ENCODE assay signal across 9 cellular contexts in genomic region chr14:91264151-91265150, GRCh38. TPM values are rescaled to one million over a fixed set of nuclear protein-coding genes. Genes with fewer than 3 reads are reported as not detected.
DNase-seq lines count a peak whose midpoint lies in the region; TF ChIP-seq lines count a peak whose summit lies in the region.
"Had no signal": no experiment of that assay in that cellular context is flagged by ENCODE, and none has a peak within 500 bp of the region (broad histone marks: within the 10 kb centered on the region; RNA-seq: fewer than 3 reads in every experiment).

No MANE protein-coding gene starts in this region.

- H3K4me1 ChIP-seq in mesodermal cell (ENCODE audit: control insufficient read depth, insufficient read depth, low read length, poor library complexity, severe bottlenecking): peaks cover 4% of the 10 kb centered on the region
- H3K4me1 ChIP-seq in uterus: no peaks in the 10 kb centered on the region

- TF ChIP-seq POLR2A in uterus (IDR thresholded peaks at IDR 0.05): no peak

- H3K27me3 ChIP-seq in uterus: no peaks in the 10 kb centered on the region

- H3K27ac ChIP-seq in mesodermal cell (ENCODE audit: low read depth, low read length, severe bottlenecking) (no peak overlapping the region), uterus (no peak overlapping the region), caudate nucleus (ENCODE audit: low read depth, low read length) (no peak overlapping the region)

- H3K4me3 ChIP-seq in mesodermal cell (ENCODE audit: extremely low read depth, insufficient read depth, low read length, poor library complexity, severe bottlenecking) (peak overlapping the region; percentile 19), uterus (peak overlapping the region; percentile 9 to 21)

- peak; percentile 46 for DNase-seq in stimulated activated CD4-positive, alpha-beta T cell treated with anti-CD3 and anti-CD28 coated beads, Interleukin-15, amount 100 ng/mL, for 24 hours
- no peak for DNase-seq in stimulated activated CD4-positive, alpha-beta T cell treated with anti-CD3 and anti-CD28 coated beads, Interleukin-12 subunit alpha, Interleukin-12 subunit beta, amount 100 ng/mL, for 4 hours
- DNase-seq in dermis blood vessel endothelial cell (peak; percentile 35), uterus (no peak), C1 segment of cervical spinal cord (lab: John Stamatoyannopoulos, UW) (no peak), EL (no peak), caudate nucleus (lab: John Stamatoyannopoulos, UW) (no peak)
- DNase-seq: SHP77 had no signal

- no peak for TF ChIP-seq CTCF in uterus (IDR thresholded peaks at IDR 0.05)

- intact Hi-C loops in uterus (cut with DNase I; ENCODE audit: low total_unique reads): no loop called here

- H3K9me3 ChIP-seq in mesodermal cell (ENCODE audit: control insufficient read depth, low read length): peaks cover 6% of the 10 kb centered on the region
- no peaks in the 10 kb centered on the region for H3K9me3 ChIP-seq in uterus

- H3K36me3 ChIP-seq in mesodermal cell (ENCODE audit: control insufficient read depth, insufficient read depth, low read length) (no peaks in the 10 kb centered on the region), uterus (no peaks in the 10 kb centered on the region)

- 15 to 16% methylated on average over 34 to 55 of the region's 69 CpGs for WGBS in mesodermal cell (ENCODE audit: insufficient coverage in 2 of 2), 2 experiments

RNA-seq across cellular contexts. Expression of gene GPR68, which starts 19.9 kb away (rescaled TPM):
- total RNA-seq in dermis blood vessel endothelial cell: 0.74 and 1.2 TPM in 2 replicates
- 0.70 TPM for polyA plus RNA-seq in mesodermal cell (2013, experiment 1 of 2)
- 0.30 TPM for polyA plus RNA-seq in mesodermal cell (2013, experiment 2 of 2)
- under 1 TPM in 2 of 4 donors, not detected in 2; 0.48 to 0.98 TPM for total RNA-seq in uterus

Comparison
In these comparisons a context has a peak if more than half of its experiments do, and no peak if none do; other contexts are left out.
1. DNase-seq: peak in stimulated activated CD4-positive, alpha-beta T cell treated with anti-CD3 and anti-CD28 coated beads, Interleukin-15, amount 100 ng/mL, for 24 hours (single experiment) and dermis blood vessel endothelial cell (single experiment); none in stimulated activated CD4-positive, alpha-beta T cell treated with anti-CD3 and anti-CD28 coated beads, Interleukin-12 subunit alpha, Interleukin-12 subunit beta, amount 100 ng/mL, for 4 hours (single experiment), uterus (0 of 2), C1 segment of cervical spinal cord (0 of 14), EL (single experiment) and caudate nucleus (0 of 61).